ENCODE assay signal across 12 cellular contexts in the genomic region with DNA sequence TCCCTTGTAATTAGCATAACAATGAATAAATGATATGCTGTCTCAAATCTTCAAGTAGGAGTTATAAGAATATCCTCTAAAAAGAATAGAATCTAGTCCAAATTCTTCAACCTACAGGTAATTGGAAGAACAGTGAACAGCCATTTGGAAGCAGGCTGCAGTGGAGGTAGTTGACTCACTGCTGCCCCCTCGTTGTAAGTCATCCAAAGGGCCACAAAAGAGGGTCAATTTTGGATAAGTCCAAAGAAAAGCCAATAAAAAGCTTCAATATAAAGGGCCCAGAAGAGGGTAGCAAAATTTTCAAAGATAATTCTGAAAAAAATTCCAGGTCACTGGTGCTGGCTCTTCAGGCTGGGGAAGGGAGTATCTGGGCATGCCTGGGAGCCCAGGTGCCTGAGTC.
A peak's percentile ranks its signal among the peaks of the same experiment; 100 is the strongest.
DNase-seq lines count a peak whose midpoint lies in the region; ATAC-seq, FAIRE-seq and TF ChIP-seq lines count a peak whose summit lies in the region.
"Had no signal": no experiment of that assay in that cellular context is flagged by ENCODE, and none has a peak within 500 bp of the region (broad histone marks: within the 10 kb centered on the region; RNA-seq: fewer than 3 reads in every experiment).

No MANE protein-coding gene starts in this region.

- peak; percentile 76 for FAIRE-seq in H1 (lab: Jason Lieb, UNC)

- H3K79me1 ChIP-seq in H1 (ENCODE audit: low read depth, low read length): no peaks in the 10 kb centered on the region

- H3K23me2 ChIP-seq in H1 (ENCODE audit: low read depth, low read length): no peaks in the 10 kb centered on the region

- TF ChIP-seq CTCF in H1 (IDR thresholded peaks at IDR 0.05; ENCODE audit: control extremely low read depth in 1 of 3, insufficient read depth in 1 of 3, low read depth in 1 of 3, low read length in 3 of 3): peak; percentile 51 to 69 (median 59)
- peak; percentile 33 for TF ChIP-seq CTCF in osteocyte (IDR thresholded peaks at IDR 0.05)

- H3K4me1 Mint-ChIP-seq in osteocyte (ENCODE audit: unreplicated experiment): no peaks in the 10 kb centered on the region
- no peaks in the 10 kb centered on the region for H3K4me1 Mint-ChIP-seq in activated naive CD8-positive, alpha-beta T cell treated with anti-CD3 and anti-CD28 coated beads for 36 hours

- H4K91ac ChIP-seq in H1 (replicated peaks; ENCODE audit: insufficient read length, low read length): no peak overlapping the region

- no peak overlapping the region for H2BK12ac ChIP-seq in H1 (ENCODE audit: low read depth, low read length)

- no peak overlapping the region for H3K9ac ChIP-seq in H1 (replicated peaks in 1 of 4; ENCODE audit: extremely low read depth in 1 of 4, low read depth in 3 of 4, low read length in 3 of 4)

- no peaks in the 10 kb centered on the region for H3K9me3 ChIP-seq in H1 (ENCODE audit: insufficient read depth in 2 of 2, low read depth in 1 of 2, low read length in 1 of 2)

- H2BK5ac ChIP-seq in H1 (ENCODE audit: low read depth, low read length): no peak overlapping the region

- no peak for TF ChIP-seq EP300 in H1 (IDR thresholded peaks at IDR 0.05; ENCODE audit: borderline replicate concordance in 1 of 2, low read depth in 2 of 2, low read length in 2 of 2)

- no peak overlapping the region for H3K4me3 Mint-ChIP-seq in osteocyte (ENCODE audit: unreplicated experiment)
- H3K4me3 Mint-ChIP-seq in activated naive CD8-positive, alpha-beta T cell treated with anti-CD3 and anti-CD28 coated beads for 36 hours: no peak overlapping the region

- WGBS in H1 (ENCODE audit: extremely low coverage in 1 of 2, insufficient coverage in 1 of 2, insufficient read length in 1 of 2, insufficient replicate concordance in 2 of 2, low coverage in 1 of 2, low lambda C conversion rate in 2 of 2, missing lambda C conversion rate in 1 of 2), 2 experiments: 26% methylated on average over 1 of the region's 1 CpG; no CpG with 5 or more reads in 1 of the 2 experiments

- H3K79me2 ChIP-seq in H1 (ENCODE audit: control insufficient read depth in 1 of 2, insufficient read depth in 2 of 2, low read length in 2 of 2): no peaks in the 10 kb centered on the region

- H2AFZ ChIP-seq in H1 (ENCODE audit: low read length): no peak overlapping the region

- DNase-seq in DMS53 (lab: John Stamatoyannopoulos, UW) (peak; percentile 30), DMS53 treated with DMSO at 0.1 percent for 48 hours (lab: John Stamatoyannopoulos, UW; ENCODE audit: unreplicated experiment) (no peak), NAMALWA (ENCODE audit: low spot score) (peak; percentile 41), H1 (ENCODE audit: low read depth in 1 of 2, low spot score in 2 of 2) (peak in 1 of 2 experiments; percentile 54), osteocyte (ENCODE audit: extremely low spot score, unreplicated experiment) (no peak)
- DNase-seq in activated naive CD8-positive, alpha-beta T cell treated with anti-CD3 and anti-CD28 coated beads for 36 hours: no peak
- DNase-seq: effector CD8-positive, alpha-beta T cell; NCI-H1092 treated with DMSO at 0.1 percent for 48 hours; nucleus accumbens had no signal

- CTCF ChIA-PET in H1 (lab: Charles Lee; ENCODE audit: partially characterized antibody): interaction anchor here (0.6 to 4.7 kb wide), 37 partner anchors 11 to 351 kb away, joined by 3 to 44 read pairs (median 4); no protein-coding TSS in a partner anchor

- H3K23ac ChIP-seq in H1 (ENCODE audit: insufficient read length): no peak overlapping the region

- no peak overlapping the region for H3K4me3 ChIP-seq in H1 (ENCODE audit: extremely low read depth in 1 of 4, insufficient read depth in 2 of 4, low read depth in 3 of 4, low read length in 4 of 4)

- TF ChIP-seq POLR2A in H1 (IDR thresholded peaks at IDR 0.05; ENCODE audit: control extremely low read depth in 1 of 2, low read depth in 2 of 2, low read length in 2 of 2): no peak

- H2BK15ac ChIP-seq in H1 (ENCODE audit: low read length): no peak overlapping the region

- no peaks in the 10 kb centered on the region; a peak in 1 of 7 replicates for H3K27me3 ChIP-seq in H1 (replicated peaks in 1 of 4; ENCODE audit: control insufficient read depth in 3 of 4, extremely low read depth in 1 of 4, insufficient read depth in 3 of 4, low read length in 3 of 4)

- H3K14ac ChIP-seq in H1 (ENCODE audit: insufficient read length): no peak overlapping the region

- no peak overlapping the region for H2AK5ac ChIP-seq in H1 (ENCODE audit: low read depth, low read length)

- TF ChIP-seq RAD21 in H1 (IDR thresholded peaks at IDR 0.05 in 1 of 2, conservative IDR thresholded peaks at IDR 0.05 in 1 of 2; ENCODE audit: low read depth in 2 of 2, low read length in 2 of 2): peak; percentile 58 to 70

- H3K4ac ChIP-seq in H1 (replicated peaks; ENCODE audit: insufficient read length, low read depth, low read length): no peak overlapping the region

- no peaks in the 10 kb centered on the region for H4K20me1 ChIP-seq in H1 (replicated peaks in 1 of 2; ENCODE audit: control insufficient read depth in 1 of 2, insufficient read depth in 2 of 2, low read length in 2 of 2)

- no peak overlapping the region for H2BK20ac ChIP-seq in H1 (ENCODE audit: low read length)

- POLR2A ChIA-PET in H1 (lab: Charles Lee; ENCODE audit: partially characterized antibody): no interaction called here

- H3K27ac Mint-ChIP-seq in osteocyte (ENCODE audit: unreplicated experiment): no peak overlapping the region
- no peak overlapping the region for H3K27ac Mint-ChIP-seq in activated naive CD8-positive, alpha-beta T cell treated with anti-CD3 and anti-CD28 coated beads for 36 hours

- peaks cover 46% of the 10 kb centered on the region for H3K27me3 Mint-ChIP-seq in osteocyte (ENCODE audit: unreplicated experiment)
- H3K27me3 Mint-ChIP-seq in activated naive CD8-positive, alpha-beta T cell treated with anti-CD3 and anti-CD28 coated beads for 36 hours: no peaks in the 10 kb centered on the region

- H3K9me3 Mint-ChIP-seq in osteocyte (ENCODE audit: unreplicated experiment): no peaks in the 10 kb centered on the region
- no peaks in the 10 kb centered on the region for H3K9me3 Mint-ChIP-seq in activated naive CD8-positive, alpha-beta T cell treated with anti-CD3 and anti-CD28 coated beads for 36 hours

- ATAC-seq in GM21723 (IDR thresholded peaks at IDR 0.05; ENCODE audit: unreplicated experiment) (no peak), GM18907 (IDR thresholded peaks at IDR 0.05; ENCODE audit: unreplicated experiment) (no peak)
- ATAC-seq: activated CD4-positive, CD25-positive, alpha-beta regulatory T cell treated with anti-CD3 and anti-CD28 coated beads, Interleukin-2, amount 50 U/mL, for 24 hours had no signal

- H3K36me3 Mint-ChIP-seq in osteocyte (ENCODE audit: unreplicated experiment): no peaks in the 10 kb centered on the region
- no peaks in the 10 kb centered on the region for H3K36me3 Mint-ChIP-seq in activated naive CD8-positive, alpha-beta T cell treated with anti-CD3 and anti-CD28 coated beads for 36 hours

- no peak overlapping the region for H4K8ac ChIP-seq in H1 (ENCODE audit: extremely low read depth, insufficient read depth, low read length)

- H3K4me1 ChIP-seq in H1 (replicated peaks in 1 of 4; ENCODE audit: control insufficient read depth in 3 of 4, insufficient read depth in 4 of 4, low read length in 3 of 4): no peaks in the 10 kb centered on the region

- no peak overlapping the region for H3K4me2 ChIP-seq in H1 (ENCODE audit: insufficient read depth in 1 of 2, low read depth in 2 of 2, low read length in 2 of 2)

- no peaks in the 10 kb centered on the region for H3K36me3 ChIP-seq in H1 (ENCODE audit: control insufficient read depth in 2 of 4, insufficient read depth in 4 of 4, low read length in 3 of 4)

- no peak overlapping the region for H2BK120ac ChIP-seq in H1 (replicated peaks; ENCODE audit: low read depth, low read length)

- no peak overlapping the region for H3K27ac ChIP-seq in H1 (ENCODE audit: low read depth, low read length)

- no peak overlapping the region for H3K56ac ChIP-seq in H1 (replicated peaks; ENCODE audit: insufficient read length, low read depth, low read length)

- no peak overlapping the region for H3K18ac ChIP-seq in H1 (ENCODE audit: extremely low read depth, low read length)

- no peak overlapping the region for H4K5ac ChIP-seq in H1 (ENCODE audit: insufficient read length, low read depth, low read length)

TF ChIP-seq in H1, 55 proteins besides CTCF, POLR2A, EP300 and RAD21:
- TF ChIP-seq TAF7 (optimal IDR thresholded peaks at IDR 0.05; ENCODE audit: borderline replicate concordance, low read depth, low read length) (no peak), RBBP5 (IDR thresholded peaks at IDR 0.05; ENCODE audit: borderline replicate concordance, low read depth, low read length) (no peak), GTF2F1 (IDR thresholded peaks at IDR 0.05; ENCODE audit: borderline replicate concordance, low read depth, low read length) (no peak)

Comparison
In these comparisons a context has a peak if more than half of its experiments do, and no peak if none do; other contexts are left out.
1. DNase-seq: peak in DMS53 (single experiment) and NAMALWA (single experiment); none in DMS53 treated with DMSO at 0.1 percent for 48 hours (single experiment), osteocyte (single experiment) and activated naive CD8-positive, alpha-beta T cell treated with anti-CD3 and anti-CD28 coated beads for 36 hours (single experiment).